ENCODE assay signal across 8 cellular contexts in genomic region chr21:33325222-33326067, GRCh38. TPM values are rescaled to one million over a fixed set of nuclear protein-coding genes. Genes with fewer than 3 reads are reported as not detected.
DNase-seq lines count a peak whose midpoint lies in the region; ATAC-seq and TF ChIP-seq lines count a peak whose summit lies in the region.

No MANE protein-coding gene starts in this region.

- H3K4me1 Mint-ChIP-seq in activated CD8-positive, alpha-beta T cell treated with anti-CD3 and anti-CD28 coated beads for 36 hours (ENCODE audit: low read depth), result peaks cover 33% of the 10 kb centered on the region
- peaks cover 22% of the 10 kb centered on the region for H3K4me1 Mint-ChIP-seq in endothelial cell (ENCODE audit: unreplicated experiment)

- peaks cover 40% of the 10 kb centered on the region for H3K4me1 ChIP-seq in mononuclear cell (ENCODE audit: insufficient read depth, low read length)

- H3K4me3 ChIP-seq in AG04449 (ENCODE audit: low read depth, low read length), result peak overlapping the region; percentile 100
- peak overlapping the region; percentile 98 for H3K4me3 ChIP-seq in mononuclear cell (ENCODE audit: low read length)

- POLR2A ChIA-PET in AG04449 (lab: Yijun Ruan, JAX), result interaction anchor here (0.6 to 1.3 kb wide), 6 partner anchors 9 to 263 kb away, joined by 3 to 8 read pairs (median 3); partner anchors contain the start of genes DONSON, IL10RB and TMEM50B
- POLR2A ChIA-PET in activated CD8-positive, alpha-beta T cell treated with anti-CD3 and anti-CD28 coated beads for 36 hours (lab: Charles Lee), result interaction anchor here (0.6 to 1.9 kb wide), 15 partner anchors 9 to 809 kb away, joined by 3 to 8 read pairs (median 4); partner anchors contain the start of genes IL10RB and TMEM50B

- no peaks in the 10 kb centered on the region for H3K9me3 Mint-ChIP-seq in activated CD8-positive, alpha-beta T cell treated with anti-CD3 and anti-CD28 coated beads for 36 hours
- no peaks in the 10 kb centered on the region for H3K9me3 Mint-ChIP-seq in endothelial cell (ENCODE audit: unreplicated experiment)

- CTCF ChIA-PET in AG04449 (lab: Yijun Ruan, JAX), result interaction anchor here (0.7 to 1.7 kb wide), 6 partner anchors 34 to 128 kb away, joined by 3 to 15 read pairs (median 4); no protein-coding TSS in a partner anchor
- CTCF ChIA-PET in activated CD8-positive, alpha-beta T cell treated with anti-CD3 and anti-CD28 coated beads for 36 hours (lab: Charles Lee), result interaction anchor here (0.8 to 2.0 kb wide), 15 partner anchors 12 to 128 kb away, joined by 3 to 22 read pairs (median 4); no protein-coding TSS in a partner anchor

- intact Hi-C loops in activated CD8-positive, alpha-beta T cell treated with anti-CD3 and anti-CD28 coated beads for 36 hours (cut with micrococcal nuclease), result loop anchor here (5.0 kb wide), 1 partner anchor 57 kb away; no protein-coding TSS in a partner anchor

- H3K36me3 Mint-ChIP-seq in activated CD8-positive, alpha-beta T cell treated with anti-CD3 and anti-CD28 coated beads for 36 hours (ENCODE audit: low read depth), result peaks cover 5% of the 10 kb centered on the region
- H3K36me3 Mint-ChIP-seq in endothelial cell (ENCODE audit: low read depth, unreplicated experiment), result peaks cover 5% of the 10 kb centered on the region

- H3K27me3 Mint-ChIP-seq in activated CD8-positive, alpha-beta T cell treated with anti-CD3 and anti-CD28 coated beads for 36 hours, result no peaks in the 10 kb centered on the region
- peaks cover 2% of the 10 kb centered on the region for H3K27me3 Mint-ChIP-seq in endothelial cell (ENCODE audit: unreplicated experiment)

- H3K4me3 Mint-ChIP-seq in activated CD8-positive, alpha-beta T cell treated with anti-CD3 and anti-CD28 coated beads for 36 hours, result no peak overlapping the region
- H3K4me3 Mint-ChIP-seq in endothelial cell (ENCODE audit: unreplicated experiment), result no peak overlapping the region

- H3K9me3 ChIP-seq in mononuclear cell (ENCODE audit: low read depth, low read length), result no peaks in the 10 kb centered on the region

- no peaks in the 10 kb centered on the region for H3K27me3 ChIP-seq in mononuclear cell (ENCODE audit: insufficient read depth, low read length)

- no peak overlapping the region for H3K27ac Mint-ChIP-seq in activated CD8-positive, alpha-beta T cell treated with anti-CD3 and anti-CD28 coated beads for 36 hours
- H3K27ac Mint-ChIP-seq in endothelial cell (ENCODE audit: unreplicated experiment), result no peak overlapping the region

- DNase-seq in AG04449 (ENCODE audit: low read depth, low spot score), result no peak
- peak; percentile 70 for DNase-seq in NCI-H345 (lab: John Stamatoyannopoulos, UW)
- peak; percentile 82 for DNase-seq in activated CD8-positive, alpha-beta T cell treated with anti-CD3 and anti-CD28 coated beads for 36 hours
- DNase-seq in endothelial cell (ENCODE audit: low spot score), result peak; percentile 46
- peak; percentile 31 to 41 for DNase-seq in stimulated activated CD8-positive, alpha-beta memory T cell treated with anti-CD3 and anti-CD28 coated beads, Interleukin-4, amount 100 ng/mL, for 1 hour (ENCODE audit: low read depth in 2 of 2, low spot score in 1 of 2)

- ATAC-seq in GM18519 (IDR thresholded peaks at IDR 0.05; ENCODE audit: low FRiP score, unreplicated experiment), result peak; percentile 18
- peak; percentile 39 for ATAC-seq in HG03066 (IDR thresholded peaks at IDR 0.05; ENCODE audit: low read depth, unreplicated experiment)
- ATAC-seq in activated CD8-positive, alpha-beta T cell treated with anti-CD3 and anti-CD28 coated beads for 36 hours, result peak; percentile 43

- no peak for TF ChIP-seq CTCF in AG04449 (IDR thresholded peaks at IDR 0.05; ENCODE audit: insufficient read depth, low read length, missing control alignments)
- TF ChIP-seq CTCF in activated CD8-positive, alpha-beta T cell treated with anti-CD3 and anti-CD28 coated beads for 36 hours (IDR thresholded peaks at IDR 0.05), result no peak
- no peak for TF ChIP-seq CTCF in endothelial cell (IDR thresholded peaks at IDR 0.05; ENCODE audit: unreplicated experiment)

RNA-seq across cellular contexts. Expression of gene IFNAR1, which starts 0.7 kb away (rescaled TPM):
- 10 to 100 TPM; 25.6 to 30.3 TPM for total RNA-seq in activated CD8-positive, alpha-beta T cell treated with anti-CD3 and anti-CD28 coated beads for 36 hours
- total RNA-seq in endothelial cell (ENCODE audit: unreplicated experiment), result 34.8 TPM
- 12.4 TPM for total RNA-seq in mononuclear cell

RNA-seq across cellular contexts. Expression of gene IL10RB, which starts 59.3 kb away (rescaled TPM):
- total RNA-seq in activated CD8-positive, alpha-beta T cell treated with anti-CD3 and anti-CD28 coated beads for 36 hours, result 10 to 100 TPM; 25.0 to 30.5 TPM
- 13.0 TPM for total RNA-seq in endothelial cell (ENCODE audit: unreplicated experiment)
- total RNA-seq in mononuclear cell, result 18.7 TPM
